1 cellular context compared by ENCODE assay signal in the genomic region with DNA sequence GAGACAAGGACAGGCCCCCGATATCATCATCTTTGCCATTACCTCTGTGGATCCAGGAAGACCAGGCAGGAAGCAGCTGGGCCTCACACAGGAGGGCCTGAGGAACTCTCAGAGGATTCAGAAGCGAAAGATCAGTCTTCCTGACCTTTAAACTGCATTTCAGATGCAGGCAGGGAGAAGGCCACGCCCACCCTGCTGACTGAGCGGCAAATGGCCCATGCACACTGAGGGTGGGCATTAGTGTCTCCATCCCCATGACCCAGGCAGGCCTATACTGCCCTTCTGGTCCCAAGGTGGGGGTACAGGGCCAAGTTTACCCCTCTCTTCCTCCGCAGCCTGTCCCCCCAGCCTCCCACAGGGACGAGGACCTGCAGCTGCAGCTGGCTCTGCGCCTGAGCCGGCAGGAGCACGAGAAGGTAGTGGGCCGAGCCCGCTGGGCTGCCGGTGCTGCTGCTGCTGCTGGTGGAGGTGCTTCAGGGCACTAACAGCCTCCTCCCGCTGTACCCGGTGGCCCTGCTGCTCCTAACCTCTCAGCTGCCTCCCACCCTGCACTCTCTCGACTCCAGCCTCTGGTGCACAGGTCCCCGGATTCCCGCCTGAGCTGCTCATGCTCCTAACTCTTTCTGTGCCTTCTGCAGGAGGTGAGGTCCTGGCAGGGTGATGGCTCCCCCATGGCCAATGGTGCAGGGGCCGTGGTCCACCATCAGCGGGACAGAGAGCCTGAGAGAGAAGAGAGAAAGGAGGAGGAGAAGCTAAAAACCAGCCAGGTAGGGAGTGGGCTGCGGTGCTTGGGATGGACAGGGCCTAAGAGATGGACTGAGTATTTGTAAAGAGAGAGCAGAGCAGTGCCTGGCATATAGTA.
TF ChIP-seq lines count a peak whose summit lies in the region.

No MANE protein-coding gene starts in this region.

TF ChIP-seq in HepG2, 621 proteins besides CTCF, POLR2A, EP300 and RAD21 (continued from another document and continues in another):
- TF ChIP-seq PHF21A (CRISPR knock-in tag; IDR thresholded peaks at IDR 0.05) (no peak), ZNF326 (CRISPR knock-in tag; IDR thresholded peaks at IDR 0.05; ENCODE audit: borderline replicate concordance) (no peak), ZMAT3 (CRISPR knock-in tag; conservative IDR thresholded peaks at IDR 0.05) (no peak), MED8 (CRISPR knock-in tag; IDR thresholded peaks at IDR 0.05; ENCODE audit: insufficient replicate concordance) (no peak), ZNF484 (CRISPR knock-in tag; IDR thresholded peaks at IDR 0.05; ENCODE audit: borderline replicate concordance, low read depth) (no peak), RARG (CRISPR knock-in tag; IDR thresholded peaks at IDR 0.05; ENCODE audit: low read depth) (no peak), ZSCAN9 (CRISPR knock-in tag; IDR thresholded peaks at IDR 0.05; ENCODE audit: borderline replicate concordance) (no peak), MIER2 (CRISPR knock-in tag; IDR thresholded peaks at IDR 0.05) (no peak), RCOR2 (CRISPR knock-in tag; IDR thresholded peaks at IDR 0.05) (no peak), TBX3 (IDR thresholded peaks at IDR 0.05; ENCODE audit: borderline replicate concordance) (no peak), NFKB2 (CRISPR knock-in tag; IDR thresholded peaks at IDR 0.05; ENCODE audit: borderline replicate concordance) (no peak), FOXM1 (CRISPR knock-in tag; IDR thresholded peaks at IDR 0.05) (0 out of 2 replicates have a peak, but pooled peaks have one; percentile 46), ASH2L (IDR thresholded peaks at IDR 0.05; ENCODE audit: insufficient read length, low read depth, low read length) (peak; percentile 58), ZNF264 (CRISPR knock-in tag; IDR thresholded peaks at IDR 0.05) (0 out of 2 replicates have a peak, but pooled peaks have one; percentile 40), NCOA2 (CRISPR knock-in tag; IDR thresholded peaks at IDR 0.05) (no peak), ZNF160 (CRISPR knock-in tag; IDR thresholded peaks at IDR 0.05) (no peak; the same call in 1 of the 2 replicates), ZMYM2 (CRISPR knock-in tag; IDR thresholded peaks at IDR 0.05) (no peak), CREB1 (IDR thresholded peaks at IDR 0.05) (no peak), CREB1 (CRISPR knock-in tag; IDR thresholded peaks at IDR 0.05) (no peak), MTF1 (CRISPR knock-in tag; IDR thresholded peaks at IDR 0.05) (no peak), MED13 (CRISPR knock-in tag; IDR thresholded peaks at IDR 0.05) (no peak), ZNF619 (CRISPR knock-in tag; IDR thresholded peaks at IDR 0.05) (no peak; the same call in none of the 2 replicates), ZNF891 (CRISPR knock-in tag; IDR thresholded peaks at IDR 0.05) (no peak), SNAPC2 (CRISPR knock-in tag; IDR thresholded peaks at IDR 0.05) (0 out of 2 replicates have a peak, but pooled peaks have one; percentile 42), ZBTB20 (CRISPR knock-in tag; IDR thresholded peaks at IDR 0.05; ENCODE audit: borderline replicate concordance, low read depth) (no peak), RFX5 (IDR thresholded peaks at IDR 0.05; ENCODE audit: low read depth, low read length) (no peak), TAF1 (CRISPR knock-in tag; IDR thresholded peaks at IDR 0.05) (peak; percentile 47; the same call in 1 of the 2 replicates), CC2D1A (CRISPR knock-in tag; IDR thresholded peaks at IDR 0.05) (no peak), JUNB (CRISPR knock-in tag; IDR thresholded peaks at IDR 0.05; ENCODE audit: borderline replicate concordance) (no peak), ZNF605 (CRISPR knock-in tag; IDR thresholded peaks at IDR 0.05) (no peak), SIX1 (CRISPR knock-in tag; IDR thresholded peaks at IDR 0.05; ENCODE audit: borderline replicate concordance) (no peak), SP1 (IDR thresholded peaks at IDR 0.05) (no peak), SP1 (CRISPR knock-in tag; IDR thresholded peaks at IDR 0.05) (peak; percentile 77; the same call in 1 of the 2 replicates), CHD2 (IDR thresholded peaks at IDR 0.05; ENCODE audit: low read depth, low read length) (no peak), RFXAP (CRISPR knock-in tag; IDR thresholded peaks at IDR 0.05; ENCODE audit: borderline replicate concordance) (no peak), ZSCAN31 (CRISPR knock-in tag; IDR thresholded peaks at IDR 0.05; ENCODE audit: low read depth) (peak; percentile 74; the same call in 1 of the 2 replicates), ZNF263 (CRISPR knock-in tag; IDR thresholded peaks at IDR 0.05) (peak; percentile 53; the same call in 1 of the 2 replicates), FOSL1 (CRISPR knock-in tag; IDR thresholded peaks at IDR 0.05; ENCODE audit: borderline replicate concordance) (no peak), TSC22D2 (CRISPR knock-in tag; IDR thresholded peaks at IDR 0.05; ENCODE audit: borderline replicate concordance) (no peak), SRF (IDR thresholded peaks at IDR 0.05; ENCODE audit: low read depth, low read length) (no peak)
- TF ChIP-seq, protein P1, sequence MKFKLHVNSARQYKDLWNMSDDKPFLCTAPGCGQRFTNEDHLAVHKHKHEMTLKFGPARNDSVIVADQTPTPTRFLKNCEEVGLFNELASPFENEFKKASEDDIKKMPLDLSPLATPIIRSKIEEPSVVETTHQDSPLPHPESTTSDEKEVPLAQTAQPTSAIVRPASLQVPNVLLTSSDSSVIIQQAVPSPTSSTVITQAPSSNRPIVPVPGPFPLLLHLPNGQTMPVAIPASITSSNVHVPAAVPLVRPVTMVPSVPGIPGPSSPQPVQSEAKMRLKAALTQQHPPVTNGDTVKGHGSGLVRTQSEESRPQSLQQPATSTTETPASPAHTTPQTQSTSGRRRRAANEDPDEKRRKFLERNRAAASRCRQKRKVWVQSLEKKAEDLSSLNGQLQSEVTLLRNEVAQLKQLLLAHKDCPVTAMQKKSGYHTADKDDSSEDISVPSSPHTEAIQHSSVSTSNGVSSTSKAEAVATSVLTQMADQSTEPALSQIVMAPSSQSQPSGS (CRISPR knock-in tag; IDR thresholded peaks at IDR 0.05): no peak
- TF ChIP-seq, protein P2, sequence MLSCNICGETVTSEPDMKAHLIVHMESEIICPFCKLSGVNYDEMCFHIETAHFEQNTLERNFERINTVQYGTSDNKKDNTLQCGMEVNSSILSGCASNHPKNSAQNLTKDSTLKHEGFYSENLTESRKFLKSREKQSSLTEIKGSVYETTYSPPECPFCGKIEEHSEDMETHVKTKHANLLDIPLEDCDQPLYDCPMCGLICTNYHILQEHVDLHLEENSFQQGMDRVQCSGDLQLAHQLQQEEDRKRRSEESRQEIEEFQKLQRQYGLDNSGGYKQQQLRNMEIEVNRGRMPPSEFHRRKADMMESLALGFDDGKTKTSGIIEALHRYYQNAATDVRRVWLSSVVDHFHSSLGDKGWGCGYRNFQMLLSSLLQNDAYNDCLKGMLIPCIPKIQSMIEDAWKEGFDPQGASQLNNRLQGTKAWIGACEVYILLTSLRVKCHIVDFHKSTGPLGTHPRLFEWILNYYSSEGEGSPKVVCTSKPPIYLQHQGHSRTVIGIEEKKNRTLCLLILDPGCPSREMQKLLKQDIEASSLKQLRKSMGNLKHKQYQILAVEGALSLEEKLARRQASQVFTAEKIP (CRISPR knock-in tag; IDR thresholded peaks at IDR 0.05; ENCODE audit: borderline replicate concordance): no peak
- TF ChIP-seq, protein P3, sequence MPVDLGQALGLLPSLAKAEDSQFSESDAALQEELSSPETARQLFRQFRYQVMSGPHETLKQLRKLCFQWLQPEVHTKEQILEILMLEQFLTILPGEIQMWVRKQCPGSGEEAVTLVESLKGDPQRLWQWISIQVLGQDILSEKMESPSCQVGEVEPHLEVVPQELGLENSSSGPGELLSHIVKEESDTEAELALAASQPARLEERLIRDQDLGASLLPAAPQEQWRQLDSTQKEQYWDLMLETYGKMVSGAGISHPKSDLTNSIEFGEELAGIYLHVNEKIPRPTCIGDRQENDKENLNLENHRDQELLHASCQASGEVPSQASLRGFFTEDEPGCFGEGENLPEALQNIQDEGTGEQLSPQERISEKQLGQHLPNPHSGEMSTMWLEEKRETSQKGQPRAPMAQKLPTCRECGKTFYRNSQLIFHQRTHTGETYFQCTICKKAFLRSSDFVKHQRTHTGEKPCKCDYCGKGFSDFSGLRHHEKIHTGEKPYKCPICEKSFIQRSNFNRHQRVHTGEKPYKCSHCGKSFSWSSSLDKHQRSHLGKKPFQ (CRISPR knock-in tag; IDR thresholded peaks at IDR 0.05; ENCODE audit: insufficient replicate concordance): no peak
- TF ChIP-seq, protein P4, sequence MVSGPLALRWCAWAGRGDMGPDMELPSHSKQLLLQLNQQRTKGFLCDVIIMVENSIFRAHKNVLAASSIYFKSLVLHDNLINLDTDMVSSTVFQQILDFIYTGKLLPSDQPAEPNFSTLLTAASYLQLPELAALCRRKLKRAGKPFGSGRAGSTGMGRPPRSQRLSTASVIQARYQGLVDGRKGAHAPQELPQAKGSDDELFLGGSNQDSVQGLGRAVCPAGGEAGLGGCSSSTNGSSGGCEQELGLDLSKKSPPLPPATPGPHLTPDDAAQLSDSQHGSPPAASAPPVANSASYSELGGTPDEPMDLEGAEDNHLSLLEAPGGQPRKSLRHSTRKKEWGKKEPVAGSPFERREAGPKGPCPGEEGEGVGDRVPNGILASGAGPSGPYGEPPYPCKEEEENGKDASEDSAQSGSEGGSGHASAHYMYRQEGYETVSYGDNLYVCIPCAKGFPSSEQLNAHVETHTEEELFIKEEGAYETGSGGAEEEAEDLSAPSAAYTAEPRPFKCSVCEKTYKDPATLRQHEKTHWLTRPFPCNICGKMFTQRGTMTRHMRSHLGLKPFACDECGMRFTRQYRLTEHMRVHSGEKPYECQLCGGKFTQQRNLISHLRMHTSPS (CRISPR knock-in tag; IDR thresholded peaks at IDR 0.05; ENCODE audit: low read depth): no peak; the same call in 1 of the 2 replicates
- TF ChIP-seq, protein P5, sequence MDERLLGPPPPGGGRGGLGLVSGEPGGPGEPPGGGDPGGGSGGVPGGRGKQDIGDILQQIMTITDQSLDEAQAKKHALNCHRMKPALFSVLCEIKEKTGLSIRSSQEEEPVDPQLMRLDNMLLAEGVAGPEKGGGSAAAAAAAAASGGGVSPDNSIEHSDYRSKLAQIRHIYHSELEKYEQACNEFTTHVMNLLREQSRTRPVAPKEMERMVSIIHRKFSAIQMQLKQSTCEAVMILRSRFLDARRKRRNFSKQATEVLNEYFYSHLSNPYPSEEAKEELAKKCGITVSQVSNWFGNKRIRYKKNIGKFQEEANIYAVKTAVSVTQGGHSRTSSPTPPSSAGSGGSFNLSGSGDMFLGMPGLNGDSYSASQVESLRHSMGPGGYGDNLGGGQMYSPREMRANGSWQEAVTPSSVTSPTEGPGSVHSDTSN (CRISPR knock-in tag; IDR thresholded peaks at IDR 0.05): 0 out of 2 replicates have a peak, but pooled peaks have one; percentile 16
- TF ChIP-seq, protein P6, sequence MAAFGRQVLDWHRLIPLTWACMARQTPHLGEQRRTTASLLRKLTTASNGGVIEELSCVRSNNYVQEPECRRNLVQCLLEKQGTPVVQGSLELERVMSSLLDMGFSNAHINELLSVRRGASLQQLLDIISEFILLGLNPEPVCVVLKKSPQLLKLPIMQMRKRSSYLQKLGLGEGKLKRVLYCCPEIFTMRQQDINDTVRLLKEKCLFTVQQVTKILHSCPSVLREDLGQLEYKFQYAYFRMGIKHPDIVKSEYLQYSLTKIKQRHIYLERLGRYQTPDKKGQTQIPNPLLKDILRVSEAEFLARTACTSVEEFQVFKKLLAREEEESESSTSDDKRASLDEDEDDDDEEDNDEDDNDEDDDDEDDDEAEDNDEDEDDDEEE (CRISPR knock-in tag; IDR thresholded peaks at IDR 0.05): no peak
- TF ChIP-seq, protein P7, sequence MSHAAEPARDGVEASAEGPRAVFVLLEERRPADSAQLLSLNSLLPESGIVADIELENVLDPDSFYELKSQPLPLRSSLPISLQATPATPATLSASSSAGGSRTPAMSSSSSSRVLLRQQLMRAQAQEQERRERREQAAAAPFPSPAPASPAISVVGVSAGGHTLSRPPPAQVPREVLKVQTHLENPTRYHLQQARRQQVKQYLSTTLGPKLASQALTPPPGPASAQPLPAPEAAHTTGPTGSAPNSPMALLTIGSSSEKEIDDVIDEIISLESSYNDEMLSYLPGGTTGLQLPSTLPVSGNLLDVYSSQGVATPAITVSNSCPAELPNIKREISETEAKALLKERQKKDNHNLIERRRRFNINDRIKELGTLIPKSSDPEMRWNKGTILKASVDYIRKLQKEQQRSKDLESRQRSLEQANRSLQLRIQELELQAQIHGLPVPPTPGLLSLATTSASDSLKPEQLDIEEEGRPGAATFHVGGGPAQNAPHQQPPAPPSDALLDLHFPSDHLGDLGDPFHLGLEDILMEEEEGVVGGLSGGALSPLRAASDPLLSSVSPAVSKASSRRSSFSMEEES (CRISPR knock-in tag; IDR thresholded peaks at IDR 0.05): 0 out of 2 replicates have a peak, but pooled peaks have one; percentile 12
- TF ChIP-seq, protein P8, sequence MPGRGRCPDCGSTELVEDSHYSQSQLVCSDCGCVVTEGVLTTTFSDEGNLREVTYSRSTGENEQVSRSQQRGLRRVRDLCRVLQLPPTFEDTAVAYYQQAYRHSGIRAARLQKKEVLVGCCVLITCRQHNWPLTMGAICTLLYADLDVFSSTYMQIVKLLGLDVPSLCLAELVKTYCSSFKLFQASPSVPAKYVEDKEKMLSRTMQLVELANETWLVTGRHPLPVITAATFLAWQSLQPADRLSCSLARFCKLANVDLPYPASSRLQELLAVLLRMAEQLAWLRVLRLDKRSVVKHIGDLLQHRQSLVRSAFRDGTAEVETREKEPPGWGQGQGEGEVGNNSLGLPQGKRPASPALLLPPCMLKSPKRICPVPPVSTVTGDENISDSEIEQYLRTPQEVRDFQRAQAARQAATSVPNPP (CRISPR knock-in tag; IDR thresholded peaks at IDR 0.05): no peak
- TF ChIP-seq, protein P9, sequence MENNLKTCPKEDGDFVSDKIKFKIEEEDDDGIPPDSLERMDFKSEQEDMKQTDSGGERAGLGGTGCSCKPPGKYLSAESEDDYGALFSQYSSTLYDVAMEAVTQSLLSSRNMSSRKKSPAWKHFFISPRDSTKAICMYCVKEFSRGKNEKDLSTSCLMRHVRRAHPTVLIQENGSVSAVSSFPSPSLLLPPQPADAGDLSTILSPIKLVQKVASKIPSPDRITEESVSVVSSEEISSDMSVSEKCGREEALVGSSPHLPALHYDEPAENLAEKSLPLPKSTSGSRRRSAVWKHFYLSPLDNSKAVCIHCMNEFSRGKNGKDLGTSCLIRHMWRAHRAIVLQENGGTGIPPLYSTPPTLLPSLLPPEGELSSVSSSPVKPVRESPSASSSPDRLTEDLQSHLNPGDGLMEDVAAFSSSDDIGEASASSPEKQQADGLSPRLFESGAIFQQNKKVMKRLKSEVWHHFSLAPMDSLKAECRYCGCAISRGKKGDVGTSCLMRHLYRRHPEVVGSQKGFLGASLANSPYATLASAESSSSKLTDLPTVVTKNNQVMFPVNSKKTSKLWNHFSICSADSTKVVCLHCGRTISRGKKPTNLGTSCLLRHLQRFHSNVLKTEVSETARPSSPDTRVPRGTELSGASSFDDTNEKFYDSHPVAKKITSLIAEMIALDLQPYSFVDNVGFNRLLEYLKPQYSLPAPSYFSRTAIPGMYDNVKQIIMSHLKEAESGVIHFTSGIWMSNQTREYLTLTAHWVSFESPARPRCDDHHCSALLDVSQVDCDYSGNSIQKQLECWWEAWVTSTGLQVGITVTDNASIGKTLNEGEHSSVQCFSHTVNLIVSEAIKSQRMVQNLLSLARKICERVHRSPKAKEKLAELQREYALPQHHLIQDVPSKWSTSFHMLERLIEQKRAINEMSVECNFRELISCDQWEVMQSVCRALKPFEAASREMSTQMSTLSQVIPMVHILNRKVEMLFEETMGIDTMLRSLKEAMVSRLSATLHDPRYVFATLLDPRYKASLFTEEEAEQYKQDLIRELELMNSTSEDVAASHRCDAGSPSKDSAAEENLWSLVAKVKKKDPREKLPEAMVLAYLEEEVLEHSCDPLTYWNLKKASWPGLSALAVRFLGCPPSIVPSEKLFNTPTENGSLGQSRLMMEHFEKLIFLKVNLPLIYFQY (CRISPR knock-in tag; IDR thresholded peaks at IDR 0.05; ENCODE audit: borderline replicate concordance): peak; percentile 57; the same call in 1 of the 2 replicates
